In genomic region chr17:78253946-78254672, GRCh38 we compare ENCODE assay signal across 8 cellular contexts. TPM values are rescaled to one million over a fixed set of nuclear protein-coding genes. Genes with fewer than 3 reads are reported as not detected.
DNase-seq lines count a peak whose midpoint lies in the region; ATAC-seq lines count a peak whose summit lies in the region.

No MANE protein-coding gene starts in this region.

- intact Hi-C loops in dendritic cell treated with granulocyte-macrophage colony-stimulating factor and Interleukin-4, amounts not matched to agents 40 ng/mL and 50 ng/mL, for 4 days (cut with micrococcal nuclease) = loop anchor here (5.0 to 10.0 kb wide), 3 partner anchors 168 to 237 kb away; no protein-coding TSS in a partner anchor

- ATAC-seq in HG03097 (IDR thresholded peaks at IDR 0.05; ENCODE audit: low FRiP score, unreplicated experiment) (peak; percentile 38), left lobe of liver (peak; percentile 87), GM21528 (IDR thresholded peaks at IDR 0.05; ENCODE audit: low FRiP score, unreplicated experiment) (no peak)

- H3K36me3 Mint-ChIP-seq in dendritic cell treated with granulocyte-macrophage colony-stimulating factor and Interleukin-4, amounts not matched to agents 40 ng/mL and 50 ng/mL, for 4 days (ENCODE audit: low read depth) = no peaks in the 10 kb centered on the region

- peaks cover 18% of the 10 kb centered on the region for H3K27me3 Mint-ChIP-seq in dendritic cell treated with granulocyte-macrophage colony-stimulating factor and Interleukin-4, amounts not matched to agents 40 ng/mL and 50 ng/mL, for 4 days

- peak overlapping the region; percentile 90 for H3K27ac Mint-ChIP-seq in dendritic cell treated with granulocyte-macrophage colony-stimulating factor and Interleukin-4, amounts not matched to agents 40 ng/mL and 50 ng/mL, for 4 days

- no peaks in the 10 kb centered on the region for H3K9me3 Mint-ChIP-seq in dendritic cell treated with granulocyte-macrophage colony-stimulating factor and Interleukin-4, amounts not matched to agents 40 ng/mL and 50 ng/mL, for 4 days

- DNase-seq in GM03348 (ENCODE audit: low spot score) (peak; percentile 95), NCI-H526 (lab: John Stamatoyannopoulos, UW) (peak; percentile 57 to 94), left lobe of liver (ENCODE audit: low spot score) (peak; percentile 86)
- peak; percentile 77 for DNase-seq in activated CD4-positive, alpha-beta T cell treated with anti-CD3 and anti-CD28 coated beads, Interleukin-2, amount 50 U/mL, for 1 hour
- DNase-seq in stimulated activated CD4-positive, alpha-beta T cell treated with anti-CD3 and anti-CD28 coated beads, Interleukin-1b, Interleukin-23, amount 100 ng/mL, for 48 hours = peak; percentile 81

- H3K4me3 Mint-ChIP-seq in dendritic cell treated with granulocyte-macrophage colony-stimulating factor and Interleukin-4, amounts not matched to agents 40 ng/mL and 50 ng/mL, for 4 days = peak overlapping the region; percentile 86

- peaks cover 79% of the 10 kb centered on the region for H3K4me1 Mint-ChIP-seq in dendritic cell treated with granulocyte-macrophage colony-stimulating factor and Interleukin-4, amounts not matched to agents 40 ng/mL and 50 ng/mL, for 4 days (ENCODE audit: low read depth)

RNA-seq across cellular contexts. Expression of gene TMEM235, which starts 22.7 kb away (rescaled TPM):
- not detected for total RNA-seq in left lobe of liver

RNA-seq across cellular contexts. Expression of gene BIRC5, which starts 40.1 kb away (rescaled TPM):
- 0.88 TPM for total RNA-seq in left lobe of liver
